ENCODE assay signal across 2 cellular contexts in genomic region chr13:110256126-110256905, GRCh38.
TF ChIP-seq lines count a peak whose summit lies in the region.

No MANE protein-coding gene starts in this region.

TF ChIP-seq in IMR-90, 13 proteins besides CTCF, POLR2A, EP300 and RAD21:
- TF ChIP-seq CHD1 (IDR thresholded peaks at IDR 0.05; ENCODE audit: low read depth, low read length) (no peak), MAZ (IDR thresholded peaks at IDR 0.05; ENCODE audit: borderline replicate concordance, low read depth, low read length) (no peak), RFX5 (IDR thresholded peaks at IDR 0.05; ENCODE audit: low read depth, low read length) (no peak), SMC3 (IDR thresholded peaks at IDR 0.05; ENCODE audit: low read depth, low read length) (no peak), NFE2L2 (IDR thresholded peaks at IDR 0.05; ENCODE audit: low read depth, low read length) (no peak), BHLHE40 (IDR thresholded peaks at IDR 0.05; ENCODE audit: low read depth, low read length) (no peak), MAFK (IDR thresholded peaks at IDR 0.05; ENCODE audit: low read depth, low read length) (no peak), FOS (IDR thresholded peaks at IDR 0.05; ENCODE audit: low read depth, low read length) (no peak), RCOR1 (IDR thresholded peaks at IDR 0.05; ENCODE audit: insufficient replicate concordance, low read length) (no peak), MXI1 (IDR thresholded peaks at IDR 0.05; ENCODE audit: borderline replicate concordance, low read depth, low read length) (no peak), ELK1 (IDR thresholded peaks at IDR 0.05; ENCODE audit: borderline replicate concordance, low read depth, low read length) (no peak)

TF ChIP-seq in H1, 55 proteins besides CTCF, POLR2A, EP300 and RAD21:
- TF ChIP-seq HDAC2 (IDR thresholded peaks at IDR 0.05; ENCODE audit: borderline replicate concordance in 1 of 2, low read depth in 2 of 2, low read length in 2 of 2) (no peak), RXRA (IDR thresholded peaks at IDR 0.05; ENCODE audit: insufficient read depth, low read depth, low read length) (no peak), TAF1 (IDR thresholded peaks at IDR 0.05; ENCODE audit: low read depth, low read length) (no peak), KDM1A (IDR thresholded peaks at IDR 0.05; ENCODE audit: borderline replicate concordance, low read length) (no peak), SIX5 (IDR thresholded peaks at IDR 0.05; ENCODE audit: low read depth, low read length) (no peak), HDAC6 (IDR thresholded peaks at IDR 0.05; ENCODE audit: low read depth, low read length) (no peak), TAF7 (optimal IDR thresholded peaks at IDR 0.05; ENCODE audit: borderline replicate concordance, low read depth, low read length) (no peak), SIRT6 (IDR thresholded peaks at IDR 0.05; ENCODE audit: low read length) (no peak), CHD1 (IDR thresholded peaks at IDR 0.05; ENCODE audit: low read depth, low read length) (no peak), ATF3 (IDR thresholded peaks at IDR 0.05; ENCODE audit: insufficient read depth, low read depth, low read length) (no peak), JUN (IDR thresholded peaks at IDR 0.05; ENCODE audit: low read depth, low read length) (no peak), SRF (IDR thresholded peaks at IDR 0.05; ENCODE audit: low read depth, low read length) (no peak), ATF2 (IDR thresholded peaks at IDR 0.05; ENCODE audit: low read length) (no peak), CEBPB (IDR thresholded peaks at IDR 0.05; ENCODE audit: low read depth, low read length) (no peak)
